Comparison of ENCODE assay signal across 2 cellular contexts in genomic region chr21:42986125-42986783, GRCh38.
TF ChIP-seq lines count a peak whose summit lies in the region.

No MANE protein-coding gene starts in this region.

TF ChIP-seq in HCT116, 20 proteins besides CTCF, POLR2A, EP300 and RAD21:
- TF ChIP-seq ELF1 (IDR thresholded peaks at IDR 0.05; ENCODE audit: borderline replicate concordance, low read depth), result no peak
- TF ChIP-seq FOSL1 (IDR thresholded peaks at IDR 0.05; ENCODE audit: low read depth), result no peak
- no peak for TF ChIP-seq SP1 (IDR thresholded peaks at IDR 0.05; ENCODE audit: low read depth)

TF ChIP-seq in WTC11, 78 proteins besides CTCF, POLR2A, EP300 and RAD21:
- TF ChIP-seq TCF7 (CRISPR knock-in tag; IDR thresholded peaks at IDR 0.05; ENCODE audit: low read depth) (no peak), FOXP4 (CRISPR knock-in tag; IDR thresholded peaks at IDR 0.05) (no peak), ZNF219 (CRISPR knock-in tag; IDR thresholded peaks at IDR 0.05; ENCODE audit: borderline replicate concordance) (no peak), SOX15 (CRISPR knock-in tag; IDR thresholded peaks at IDR 0.05) (no peak), E2F1 (CRISPR knock-in tag; IDR thresholded peaks at IDR 0.05) (no peak), KAT7 (CRISPR knock-in tag; IDR thresholded peaks at IDR 0.05; ENCODE audit: borderline replicate concordance) (no peak), MXD4 (CRISPR knock-in tag; IDR thresholded peaks at IDR 0.05; ENCODE audit: borderline replicate concordance) (no peak), E2F5 (CRISPR knock-in tag; IDR thresholded peaks at IDR 0.05) (no peak), FOXK1 (CRISPR knock-in tag; IDR thresholded peaks at IDR 0.05) (no peak), HMGA2 (CRISPR knock-in tag; IDR thresholded peaks at IDR 0.05) (no peak), RELA (CRISPR knock-in tag; IDR thresholded peaks at IDR 0.05; ENCODE audit: borderline replicate concordance) (no peak), ZNF425 (CRISPR knock-in tag; conservative IDR thresholded peaks at IDR 0.05) (no peak), TEAD4 (CRISPR knock-in tag; IDR thresholded peaks at IDR 0.05) (no peak), ATF3 (CRISPR knock-in tag; conservative IDR thresholded peaks at IDR 0.05) (no peak), ZNF263 (CRISPR knock-in tag; IDR thresholded peaks at IDR 0.05; ENCODE audit: low read depth) (no peak), PRDM15 (CRISPR knock-in tag; IDR thresholded peaks at IDR 0.05) (no peak)
